8 cellular contexts compared by ENCODE assay signal in the genomic region with DNA sequence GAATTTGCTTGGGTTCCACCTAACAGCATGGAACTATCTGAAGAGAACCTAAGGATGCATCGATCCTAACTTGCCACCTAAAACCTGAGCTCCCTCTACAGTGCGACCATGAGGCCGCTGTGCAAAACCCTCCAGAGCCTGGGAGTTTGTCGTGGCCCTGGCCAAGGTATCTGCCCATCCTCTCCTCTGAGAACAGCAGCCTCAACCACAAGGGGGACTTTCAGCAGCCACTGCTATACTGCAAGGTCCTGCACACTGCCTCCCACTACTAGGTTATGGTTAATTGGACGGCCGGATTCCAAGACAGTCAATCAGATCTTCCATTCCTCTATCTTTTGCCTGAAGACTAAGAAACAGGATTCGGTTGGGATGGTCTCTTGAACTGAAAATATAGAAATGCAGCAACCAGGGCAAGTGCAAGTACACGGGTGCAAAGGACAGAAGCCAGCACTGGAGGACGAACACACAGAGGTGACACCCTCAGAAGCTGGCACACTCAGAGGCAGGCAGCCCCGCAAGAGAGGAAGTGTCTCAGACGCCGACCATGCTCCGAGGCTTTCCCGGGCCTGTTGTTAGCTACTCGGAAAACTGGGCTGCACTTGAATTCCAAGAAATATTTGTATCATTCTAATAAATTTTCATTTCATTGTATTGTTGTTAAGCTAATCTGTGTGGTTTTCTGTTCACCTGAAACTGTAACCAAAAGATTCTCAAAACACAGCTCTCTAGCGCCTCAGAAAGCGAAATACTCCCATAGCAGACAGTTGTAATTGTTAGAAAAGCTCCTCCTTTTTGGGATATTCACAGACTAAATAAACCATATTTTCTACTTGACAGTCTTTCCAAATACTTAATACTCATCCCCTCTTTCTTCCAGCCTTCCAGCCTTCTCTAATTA.
DNase-seq lines count a peak whose midpoint lies in the region; ATAC-seq lines count a peak whose summit lies in the region.

No MANE protein-coding gene starts in this region.

- DNase-seq in NCI-H82 (lab: John Stamatoyannopoulos, UW), result peak; percentile 26
- DNase-seq in NCI-H82 treated with DMSO at 0.1 percent for 48 hours (lab: John Stamatoyannopoulos, UW; ENCODE audit: unreplicated experiment), result no peak
- DNase-seq in activated T-helper 1 cell treated with Interleukin-2 at 50 U/mL for 16 hours (ENCODE audit: low read depth), result peak; percentile 57
- peak; percentile 56 for DNase-seq in left cardiac atrium
- DNase-seq in stimulated activated CD8-positive, alpha-beta memory T cell treated with anti-CD3 and anti-CD28 coated beads, Interleukin-15, amount 100 ng/mL, for 1 hour (ENCODE audit: low read depth), result peak; percentile 25
- DNase-seq in NCI-H1092 (lab: John Stamatoyannopoulos, UW), result no peak
- DNase-seq in foreskin melanocyte, result no peak

- intact Hi-C loops in left cardiac atrium (cut with DNase I), result loop anchor here in 1 of 2 donors (10.0 kb wide), 1 partner anchor 58 kb away; a partner anchor contains a TSS

- ATAC-seq in left cardiac atrium, result peak; percentile 42 to 64
- ATAC-seq in HG02623 (IDR thresholded peaks at IDR 0.05; ENCODE audit: unreplicated experiment), result no peak

Comparison
In these comparisons a context has a peak if more than half of its experiments do, and no peak if none do; other contexts are left out.
1. DNase-seq: peak in NCI-H82 (single experiment), activated T-helper 1 cell treated with Interleukin-2 at 50 U/mL for 16 hours (single experiment), left cardiac atrium (single experiment) and stimulated activated CD8-positive, alpha-beta memory T cell treated with anti-CD3 and anti-CD28 coated beads, Interleukin-15, amount 100 ng/mL, for 1 hour (single experiment); none in NCI-H82 treated with DMSO at 0.1 percent for 48 hours (single experiment), NCI-H1092 (single experiment) and foreskin melanocyte (single experiment).